Comparison of ENCODE assay signal across 8 cellular contexts in genomic region chr2:235666240-235666781, GRCh38.
DNase-seq lines count a peak whose midpoint lies in the region; ATAC-seq, FAIRE-seq and TF ChIP-seq lines count a peak whose summit lies in the region.

No MANE protein-coding gene starts in this region.

- H3K4ac ChIP-seq in mesendoderm (ENCODE audit: low read depth, low read length): no peak overlapping the region

- WGBS in mesendoderm (ENCODE audit: extremely low coverage, insufficient coverage, low lambda C conversion rate): no CpG with 5 or more reads among the region's 4 CpGs

- H3K27ac ChIP-seq in AG04450 (ENCODE audit: low read depth, low read length) (peak overlapping the region; percentile 77), epithelial cell of prostate (no peak overlapping the region), mesendoderm (ENCODE audit: low read depth, low read length) (no peak overlapping the region), Karpas-422 (ENCODE audit: low read length) (no peak overlapping the region)

- no peaks in the 10 kb centered on the region for H4K20me1 ChIP-seq in Karpas-422 (ENCODE audit: insufficient read depth, low read depth, low read length)

- no peak overlapping the region for H2AK5ac ChIP-seq in mesendoderm (ENCODE audit: low read length)

- peak overlapping the region; percentile 22 for H3K56ac ChIP-seq in mesendoderm (ENCODE audit: low read length)

- H3K9ac ChIP-seq in mesendoderm (ENCODE audit: low read length) (no peak overlapping the region), Karpas-422 (ENCODE audit: low read length) (no peak overlapping the region)

- H3K9me2 ChIP-seq in Karpas-422 (replicated peaks; ENCODE audit: insufficient read depth, low read length): no peaks in the 10 kb centered on the region

- POLR2A ChIA-PET in AG04450 (lab: Yijun Ruan, JAX): interaction anchor here (0.8 kb wide), 1 partner anchor 403 kb away, joined by 3 read pairs; no protein-coding TSS in a partner anchor

- H3K23ac ChIP-seq in mesendoderm (ENCODE audit: low read length): no peak overlapping the region

- H3K36me3 ChIP-seq in mesendoderm (ENCODE audit: control insufficient read depth, insufficient read depth, low read length) (no peaks in the 10 kb centered on the region), Karpas-422 (ENCODE audit: insufficient read depth, low read length) (no peaks in the 10 kb centered on the region)

- H2BK120ac ChIP-seq in mesendoderm (ENCODE audit: low read depth, low read length): no peak overlapping the region

- ATAC-seq in HG03439 (IDR thresholded peaks at IDR 0.05; ENCODE audit: unreplicated experiment): no peak

- H4K8ac ChIP-seq in mesendoderm (ENCODE audit: low read depth, low read length): no peak overlapping the region

- H2BK5ac ChIP-seq in mesendoderm (ENCODE audit: low read length): no peak overlapping the region

- no peak overlapping the region for H2BK15ac ChIP-seq in mesendoderm (replicated peaks; ENCODE audit: low read depth)

- FAIRE-seq in HTR-8/SVneo (lab: Jason Lieb, UNC): peak; percentile 71

- H3K79me1 ChIP-seq in mesendoderm (ENCODE audit: low read length): peaks cover 8% of the 10 kb centered on the region

- H3K79me2 ChIP-seq in mesendoderm (ENCODE audit: control insufficient read depth, insufficient read depth, low read length): peaks cover 9% of the 10 kb centered on the region
- H3K79me2 ChIP-seq in Karpas-422 (ENCODE audit: low read length): no peaks in the 10 kb centered on the region

- H4K5ac ChIP-seq in mesendoderm (ENCODE audit: low read length): no peak overlapping the region

- peaks cover 2% of the 10 kb centered on the region for H3K27me3 ChIP-seq in AG04450 (ENCODE audit: control insufficient read depth, insufficient read depth, low read length)
- peaks cover 8% of the 10 kb centered on the region for H3K27me3 ChIP-seq in mesendoderm (ENCODE audit: insufficient read depth, low read length, poor library complexity)
- H3K27me3 ChIP-seq in Karpas-422 (ENCODE audit: low read length): no peaks in the 10 kb centered on the region

- H3K4me2 ChIP-seq in mesendoderm (ENCODE audit: low read length) (peak overlapping the region; percentile 18), Karpas-422 (ENCODE audit: low read depth, low read length, poor library complexity, severe bottlenecking) (no peak overlapping the region)

- H3K18ac ChIP-seq in mesendoderm (ENCODE audit: low read length): no peak overlapping the region

- TF ChIP-seq CTCF in AG04450 (IDR thresholded peaks at IDR 0.05; ENCODE audit: low read depth, low read length): no peak

- CTCF ChIA-PET in AG04450 (lab: Charles Lee): interaction anchor here (0.5 to 8.2 kb wide), 4 partner anchors 72 to 201 kb away, joined by 3 to 80 read pairs (median 10); no protein-coding TSS in a partner anchor

- H3K4me3 ChIP-seq in AG04450 (ENCODE audit: low read depth, low read length) (peak overlapping the region; percentile 42), mesendoderm (ENCODE audit: low read length) (no peak overlapping the region), Karpas-422 (ENCODE audit: low read length) (no peak overlapping the region)

- no peaks in the 10 kb centered on the region for H3K4me1 ChIP-seq in mesendoderm (ENCODE audit: control insufficient read depth, low read depth, low read length)
- H3K4me1 ChIP-seq in Karpas-422 (ENCODE audit: low read length): no peaks in the 10 kb centered on the region

- H3K9me3 ChIP-seq in AG04450 (ENCODE audit: control insufficient read depth, insufficient read depth, low read length) (no peaks in the 10 kb centered on the region), Karpas-422 (ENCODE audit: low read length) (no peaks in the 10 kb centered on the region)

- H2AFZ ChIP-seq in Karpas-422 (ENCODE audit: low read length): no peak overlapping the region

- DNase-seq in AG04450 (ENCODE audit: low read depth, low spot score) (peak; percentile 69), HTR-8/SVneo (ENCODE audit: insufficient read length, low spot score) (peak; percentile 81), RKO (ENCODE audit: low spot score) (peak; percentile 72), epithelial cell of prostate (ENCODE audit: low read depth, low spot score) (peak; percentile 52), mesendoderm (peak; percentile 93), Karpas-422 (no peak)
- DNase-seq in stimulated activated CD4-positive, alpha-beta T cell treated with anti-CD3 and anti-CD28 coated beads, Interleukin-15, amount 100 ng/mL, for 24 hours: no peak

Comparison
In these comparisons a context has a peak if more than half of its experiments do, and no peak if none do; other contexts are left out.
1. DNase-seq: peak in AG04450 (single experiment), HTR-8/SVneo (single experiment), RKO (single experiment), epithelial cell of prostate (single experiment) and mesendoderm (single experiment); none in stimulated activated CD4-positive, alpha-beta T cell treated with anti-CD3 and anti-CD28 coated beads, Interleukin-15, amount 100 ng/mL, for 24 hours (single experiment) and Karpas-422 (single experiment).